8 cellular contexts compared by ENCODE assay signal in the genomic region with DNA sequence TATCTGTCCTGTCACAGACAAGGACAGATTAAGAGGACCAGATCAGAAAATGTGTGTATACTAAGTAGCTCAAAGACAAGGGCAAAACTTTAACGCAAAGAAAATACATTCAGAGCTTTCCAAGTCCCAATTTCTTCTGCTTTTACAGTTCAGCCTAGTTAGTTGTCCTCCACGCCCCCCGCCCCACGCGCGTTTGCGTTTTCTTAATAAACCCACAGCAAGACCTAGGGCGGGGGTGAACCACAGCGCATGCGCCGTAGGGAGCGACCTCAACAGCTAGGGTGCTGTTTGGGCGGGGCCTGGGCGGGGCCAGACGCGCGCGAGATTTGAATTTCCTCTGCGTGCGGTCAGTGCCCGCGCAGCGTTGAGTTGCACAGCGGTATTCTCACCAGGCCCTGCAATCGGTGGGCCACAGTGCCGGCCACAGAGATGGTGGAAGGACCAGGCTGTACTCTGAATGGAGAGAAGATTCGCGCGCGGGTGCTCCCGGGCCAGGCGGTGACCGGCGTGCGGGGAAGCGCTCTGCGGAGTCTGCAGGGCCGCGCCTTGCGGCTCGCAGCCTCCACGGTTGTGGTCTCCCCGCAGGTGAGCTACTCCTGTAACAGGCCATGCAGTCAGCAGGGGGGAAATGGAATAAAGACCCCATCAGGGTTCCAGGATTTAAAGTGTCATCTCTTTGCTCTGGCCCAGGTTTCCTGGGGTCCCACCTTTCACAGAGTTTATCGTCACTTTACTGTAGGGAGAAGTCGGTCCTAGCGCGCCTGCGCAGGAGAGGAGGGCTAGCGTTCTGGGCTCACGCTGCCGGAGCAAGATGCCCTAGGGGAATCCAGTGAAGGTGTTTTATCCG. TPM values are rescaled to one million over a fixed set of nuclear protein-coding genes. Genes with fewer than 3 reads are reported as not detected.
DNase-seq lines count a peak whose midpoint lies in the region; FAIRE-seq and TF ChIP-seq lines count a peak whose summit lies in the region.

A gene with protein sequence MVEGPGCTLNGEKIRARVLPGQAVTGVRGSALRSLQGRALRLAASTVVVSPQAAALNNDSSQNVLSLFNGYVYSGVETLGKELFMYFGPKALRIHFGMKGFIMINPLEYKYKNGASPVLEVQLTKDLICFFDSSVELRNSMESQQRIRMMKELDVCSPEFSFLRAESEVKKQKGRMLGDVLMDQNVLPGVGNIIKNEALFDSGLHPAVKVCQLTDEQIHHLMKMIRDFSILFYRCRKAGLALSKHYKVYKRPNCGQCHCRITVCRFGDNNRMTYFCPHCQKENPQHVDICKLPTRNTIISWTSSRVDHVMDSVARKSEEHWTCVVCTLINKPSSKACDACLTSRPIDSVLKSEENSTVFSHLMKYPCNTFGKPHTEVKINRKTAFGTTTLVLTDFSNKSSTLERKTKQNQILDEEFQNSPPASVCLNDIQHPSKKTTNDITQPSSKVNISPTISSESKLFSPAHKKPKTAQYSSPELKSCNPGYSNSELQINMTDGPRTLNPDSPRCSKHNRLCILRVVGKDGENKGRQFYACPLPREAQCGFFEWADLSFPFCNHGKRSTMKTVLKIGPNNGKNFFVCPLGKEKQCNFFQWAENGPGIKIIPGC (plus strand): TSS at position 350 of the 847 bp plus-strand sequence. CDS start 80 bp downstream, at position 430.

- H4K8ac ChIP-seq in H9 (replicated peaks; ENCODE audit: insufficient read length, low read depth, low read length), result no peak within 1 kb of the TSS

- no peak within 1 kb of the TSS for H4K5ac ChIP-seq in H9 (ENCODE audit: insufficient read length, low read depth, low read length)

- H3K56ac ChIP-seq in H9 (ENCODE audit: insufficient read length, low read depth, low read length), result no peak within 1 kb of the TSS

- peak within 1 kb of the TSS; percentile 49 for H3K4me2 ChIP-seq in H9 (ENCODE audit: insufficient read depth, insufficient read length, low read length)

- no peaks in the 10 kb centered on the region for H4K20me1 ChIP-seq in H9 (ENCODE audit: control insufficient read depth, insufficient read depth, insufficient read length)

- in situ Hi-C loops in G401 (cut with HindIII; ENCODE audit: low sequenced_read_pairs), result no loop called here

- peak; percentile 81 for DNase-seq in G401 (ENCODE audit: low spot score)
- DNase-seq in H9, result peak; percentile 90
- DNase-seq in M059J (ENCODE audit: low read depth), result peak; percentile 84
- peak; percentile 50 for DNase-seq in SHP77 treated with DMSO at 0.1 percent for 48 hours (lab: John Stamatoyannopoulos, UW)
- DNase-seq in activated effector memory CD4-positive, alpha-beta T cell treated with anti-CD3 and anti-CD28 coated beads, Interleukin-2, amount 50 U/mL, for 16 hours, result peak; percentile 99
- peak; percentile 65 to 76 for DNase-seq in frontal cortex (ENCODE audit: low spot score in 2 of 2)
- DNase-seq in substantia nigra (lab: John Stamatoyannopoulos, UW), result peak; percentile 2 to 91 (median 78)

- no peak within 1 kb of the TSS for H3T11ph ChIP-seq in H9 (ENCODE audit: low read length)

- H3K79me2 ChIP-seq in H9 (ENCODE audit: insufficient read depth, low read length), result no peaks in the 10 kb centered on the region

- H2BK120ac ChIP-seq in H9 (ENCODE audit: low read depth, low read length, poor library complexity, severe bottlenecking), result no peak within 1 kb of the TSS

- H3K23me2 ChIP-seq in H9 (ENCODE audit: insufficient read length, low read depth, low read length, poor library complexity, severe bottlenecking), result peaks cover 2% of the 10 kb centered on the region

- no peak within 1 kb of the TSS for H3K27ac ChIP-seq in H9 (ENCODE audit: insufficient read length, low read depth, low read length)
- peak within 1 kb of the TSS; percentile 67 for H3K27ac ChIP-seq in neutrophil
- no peak within 1 kb of the TSS for H3K27ac ChIP-seq in substantia nigra (ENCODE audit: low read depth, low read length, poor library complexity, severe bottlenecking)

- H3K9me3 ChIP-seq in H9 (ENCODE audit: control insufficient read depth, low read depth, low read length) (no peaks in the 10 kb centered on the region), neutrophil (no peaks in the 10 kb centered on the region)

- no peak within 1 kb of the TSS for H2BK20ac ChIP-seq in H9 (ENCODE audit: low read depth, low read length, poor library complexity, severe bottlenecking)

- peak within 1 kb of the TSS; percentile 89 to 93 for H3K4me3 Mint-ChIP-seq in H9

- H2BK5ac ChIP-seq in H9 (ENCODE audit: insufficient read length, low read length), result no peak within 1 kb of the TSS

- H3K27me3 ChIP-seq in H9 (ENCODE audit: insufficient read depth, low read length), result no peaks in the 10 kb centered on the region
- no peaks in the 10 kb centered on the region for H3K27me3 ChIP-seq in neutrophil

- no peak within 1 kb of the TSS for H3K23ac ChIP-seq in H9 (ENCODE audit: insufficient read length, low read depth, low read length)

- H3K9ac ChIP-seq in H9 (ENCODE audit: extremely low read depth, insufficient read length, low read length), result peak within 1 kb of the TSS; percentile 76

- peak within 1 kb of the TSS; percentile 69 for H3K18ac ChIP-seq in H9 (ENCODE audit: insufficient read length, low read depth, low read length)

- no peak within 1 kb of the TSS for H4K91ac ChIP-seq in H9 (ENCODE audit: insufficient read length, low read depth, low read length)

- H3K36me3 Mint-ChIP-seq in H9 (ENCODE audit: insufficient read depth in 1 of 3, low read depth in 3 of 3), result no peaks in the 10 kb centered on the region

- no peaks in the 10 kb centered on the region for H3K27me3 Mint-ChIP-seq in H9 (ENCODE audit: low read depth)

- no peak within 1 kb of the TSS for H2AK5ac ChIP-seq in H9 (ENCODE audit: insufficient read length, low read length)

- peak within 1 kb of the TSS in 2 of 3 experiments; percentile 96 to 98; a peak in 5 of 7 replicates for H3K27ac Mint-ChIP-seq in H9

- H2BK15ac ChIP-seq in H9 (ENCODE audit: low read depth, low read length), result no peak within 1 kb of the TSS

- H3K4me1 Mint-ChIP-seq in H9, result peaks cover 12 to 18% of the 10 kb centered on the region in 2 experiments

- H3K9me3 Mint-ChIP-seq in H9, result no peaks in the 10 kb centered on the region; a peak in 1 of 5 replicates

- H2AFZ ChIP-seq in H9 (ENCODE audit: low read length), result peak within 1 kb of the TSS; percentile 75

- H3K4me3 ChIP-seq in neutrophil (ENCODE audit: low read depth in 1 of 2, low read length in 1 of 2), result peak within 1 kb of the TSS; percentile 68 to 72

- TF ChIP-seq CTCF in H9 (conservative IDR thresholded peaks at IDR 0.05) (no peak), neutrophil (IDR thresholded peaks at IDR 0.05) (no peak)

- no peak within 1 kb of the TSS for H3K4ac ChIP-seq in H9 (ENCODE audit: low read depth, low read length)

- H3K79me1 ChIP-seq in H9 (ENCODE audit: insufficient read depth, low read depth, low read length, poor library complexity, severe bottlenecking), result no peaks in the 10 kb centered on the region

- H2BK12ac ChIP-seq in H9 (ENCODE audit: insufficient read length, low read depth, low read length), result no peak within 1 kb of the TSS

- FAIRE-seq in frontal cortex (lab: Jason Lieb, UNC), result no peak

- no peaks in the 10 kb centered on the region for H3K4me1 ChIP-seq in H9 (ENCODE audit: insufficient read depth, low read length)
- peaks cover 44 to 56% of the 10 kb centered on the region in 2 experiments for H3K4me1 ChIP-seq in neutrophil (ENCODE audit: control insufficient read depth in 1 of 2, insufficient read depth in 1 of 2, low read depth in 1 of 2, low read length in 1 of 2)

- peak within 1 kb of the TSS; percentile 71; the same call in 1 of the 2 replicates for H3K14ac ChIP-seq in H9 (ENCODE audit: insufficient read depth, low read length)

- H3K36me3 ChIP-seq in neutrophil, result no peaks in the 10 kb centered on the region

- no CpG with 5 or more reads among the region's 52 CpGs for WGBS in H9 (ENCODE audit: extremely low coverage, insufficient read length, low lambda C conversion rate)

RNA-seq across cellular contexts. Expression of the gene that starts here (rescaled TPM):
- 4.0 and 4.7 TPM in 2 replicates for total RNA-seq in G401 (2014; rRNA removed; shearing (Covaris generic))
- 6.3 and 8.3 TPM in 2 replicates for total RNA-seq in H9 (2021)
- 17.6 and 18.1 TPM in 2 replicates for total RNA-seq in M059J (2014; rRNA removed; shearing (Covaris generic))
- 7.3 TPM for total RNA-seq in frontal cortex
